ENCODE assay signal across 1 cellular context in genomic region chrX:71143508-71143907, GRCh38.
TF ChIP-seq lines count a peak whose summit lies in the region.

No MANE protein-coding gene starts in this region.

TF ChIP-seq in WTC11, 78 proteins besides CTCF, POLR2A, EP300 and RAD21 (continued from another document):
- no peak for TF ChIP-seq KAT7 (CRISPR knock-in tag; IDR thresholded peaks at IDR 0.05; ENCODE audit: borderline replicate concordance)
- no peak for TF ChIP-seq CREB1 (CRISPR knock-in tag; IDR thresholded peaks at IDR 0.05)
- no peak for TF ChIP-seq PREB (CRISPR knock-in tag; IDR thresholded peaks at IDR 0.05; ENCODE audit: borderline replicate concordance)
- no peak for TF ChIP-seq SMAD4 (CRISPR knock-in tag; IDR thresholded peaks at IDR 0.05)
- no peak for TF ChIP-seq EMX1 (CRISPR knock-in tag; IDR thresholded peaks at IDR 0.05)
- no peak for TF ChIP-seq E2F1 (CRISPR knock-in tag; IDR thresholded peaks at IDR 0.05)
- TF ChIP-seq CDX4 (CRISPR knock-in tag; IDR thresholded peaks at IDR 0.05; ENCODE audit: borderline replicate concordance): no peak
- no peak for TF ChIP-seq SMAD3 (CRISPR knock-in tag; IDR thresholded peaks at IDR 0.05; ENCODE audit: borderline replicate concordance)
- no peak for TF ChIP-seq ZNF423 (CRISPR knock-in tag; IDR thresholded peaks at IDR 0.05)
TF ChIP-seq in WTC11: peak in this region for 0.
